In the genomic region with DNA sequence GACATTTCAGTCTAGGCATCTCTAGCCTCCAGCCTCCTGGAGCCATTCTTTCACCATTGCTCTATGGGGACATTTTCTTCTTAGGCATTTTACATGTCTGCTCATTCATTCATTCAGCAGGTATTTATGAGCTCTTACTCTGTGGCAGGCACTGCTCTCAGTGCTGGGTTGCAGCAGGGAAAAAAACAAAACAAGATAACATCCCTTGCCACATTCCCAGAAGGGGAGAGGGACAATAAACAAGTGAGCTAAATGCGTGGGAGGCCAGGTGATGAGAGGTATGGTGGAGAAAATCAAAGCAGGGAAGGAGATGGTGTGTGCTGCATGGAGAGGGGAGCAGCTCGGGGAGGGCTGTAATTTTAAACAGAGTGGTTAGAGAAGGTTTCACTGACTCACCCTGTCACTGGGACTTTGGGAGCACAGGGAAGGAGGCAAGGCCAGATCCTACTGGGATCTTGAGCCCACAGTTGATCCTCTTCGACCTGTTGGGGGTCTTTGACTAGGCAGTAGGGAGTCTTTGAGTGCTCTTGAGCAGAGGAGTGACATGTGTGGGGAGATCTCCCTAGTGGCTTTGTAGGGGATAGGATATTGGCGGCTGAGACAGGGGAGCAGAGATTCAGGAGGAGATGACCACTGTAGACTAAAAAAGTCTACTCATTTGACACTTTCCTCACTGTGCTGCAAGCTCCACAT, we compare ENCODE assay signal across 1 cellular context.
TF ChIP-seq lines count a peak whose summit lies in the region.

No MANE protein-coding gene starts in this region.

TF ChIP-seq in A549, 52 proteins besides CTCF, POLR2A, EP300 and RAD21:
- no peak for TF ChIP-seq ZC3H11A (IDR thresholded peaks at IDR 0.05)
- no peak for TF ChIP-seq KDM5A (IDR thresholded peaks at IDR 0.05)
- TF ChIP-seq CBX2 (IDR thresholded peaks at IDR 0.05; ENCODE audit: borderline replicate concordance, low read depth): no peak
- TF ChIP-seq PHF8 (IDR thresholded peaks at IDR 0.05; ENCODE audit: borderline replicate concordance, low read depth): no peak
- no peak for TF ChIP-seq RARB (CRISPR knock-in tag; IDR thresholded peaks at IDR 0.05)
- TF ChIP-seq, protein P1, sequence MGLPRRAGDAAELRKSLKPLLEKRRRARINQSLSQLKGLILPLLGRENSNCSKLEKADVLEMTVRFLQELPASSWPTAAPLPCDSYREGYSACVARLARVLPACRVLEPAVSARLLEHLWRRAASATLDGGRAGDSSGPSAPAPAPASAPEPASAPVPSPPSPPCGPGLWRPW (IDR thresholded peaks at IDR 0.05): no peak
- TF ChIP-seq RCOR1 (IDR thresholded peaks at IDR 0.05; ENCODE audit: low read depth, low read length): no peak
- TF ChIP-seq ZNF302 (CRISPR knock-in tag; IDR thresholded peaks at IDR 0.05): no peak
- TF ChIP-seq TFCP2L1 (CRISPR knock-in tag; IDR thresholded peaks at IDR 0.05): no peak
- TF ChIP-seq HDAC2 (IDR thresholded peaks at IDR 0.05): no peak
- TF ChIP-seq, protein P2, sequence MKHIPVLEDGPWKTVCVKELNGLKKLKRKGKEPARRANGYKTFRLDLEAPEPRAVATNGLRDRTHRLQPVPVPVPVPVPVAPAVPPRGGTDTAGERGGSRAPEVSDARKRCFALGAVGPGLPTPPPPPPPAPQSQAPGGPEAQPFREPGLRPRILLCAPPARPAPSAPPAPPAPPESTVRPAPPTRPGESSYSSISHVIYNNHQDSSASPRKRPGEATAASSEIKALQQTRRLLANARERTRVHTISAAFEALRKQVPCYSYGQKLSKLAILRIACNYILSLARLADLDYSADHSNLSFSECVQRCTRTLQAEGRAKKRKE (CRISPR knock-in tag; IDR thresholded peaks at IDR 0.05; ENCODE audit: low read depth): no peak
- no peak for TF ChIP-seq NR3C1 (IDR thresholded peaks at IDR 0.05)
- no peak for TF ChIP-seq GATA3 (IDR thresholded peaks at IDR 0.05; ENCODE audit: borderline replicate concordance)
